Comparison of ENCODE assay signal across 8 cellular contexts in genomic region chr17:19744922-19745757, GRCh38. TPM values are rescaled to one million over a fixed set of nuclear protein-coding genes. Genes with fewer than 3 reads are reported as not detected.
DNase-seq lines count a peak whose midpoint lies in the region; ATAC-seq and TF ChIP-seq lines count a peak whose summit lies in the region.

No MANE protein-coding gene starts in this region.

- H3K9me3 ChIP-seq in colonic mucosa: no peaks in the 10 kb centered on the region

- H3K27me3 ChIP-seq in colonic mucosa: no peaks in the 10 kb centered on the region

- TF ChIP-seq CTCF in colonic mucosa (IDR thresholded peaks at IDR 0.05): peak; percentile 98

- intact Hi-C loops in colonic mucosa (cut with DNase I): loop anchor here (10.0 kb wide), 1 partner anchor 70 kb away; no protein-coding TSS in a partner anchor
- intact Hi-C loops in left colon (cut with DNase I, micrococcal nuclease): no loop called here

- peak overlapping the region; percentile 69 to 78 for H3K9ac ChIP-seq in colonic mucosa (ENCODE audit: low read depth in 2 of 2, low read length in 2 of 2)

- peak overlapping the region; percentile 75 for H3K27ac ChIP-seq in colonic mucosa

- DNase-seq in DMS 273 (lab: John Stamatoyannopoulos, UW; ENCODE audit: unreplicated experiment) (peak; percentile 89), DMS 273 treated with DMSO at 0.1 percent for 48 hours (lab: John Stamatoyannopoulos, UW) (no peak), NCI-H146 treated with DMSO at 0.1 percent for 48 hours (lab: John Stamatoyannopoulos, UW; ENCODE audit: unreplicated experiment) (peak; percentile 71), colonic mucosa (peak; percentile 97), left colon (peak; percentile 90 to 95)
- DNase-seq in activated CD4-positive, alpha-beta T cell treated with anti-CD3 and anti-CD28 coated beads for 48 hours: peak; percentile 94
- peak; percentile 63 to 73 for DNase-seq in stimulated activated CD4-positive, alpha-beta T cell treated with anti-CD3 and anti-CD28 coated beads, Interleukin-1b, Interleukin-23, amount 100 ng/mL, for 1 hour (ENCODE audit: low read depth in 2 of 2)

- peaks cover 3% of the 10 kb centered on the region for H3K4me1 ChIP-seq in colonic mucosa

- no peaks in the 10 kb centered on the region for H3K36me3 ChIP-seq in colonic mucosa

- H3K4me3 ChIP-seq in colonic mucosa: peak overlapping the region; percentile 42

- ATAC-seq in left colon (peak; percentile 82), GM21381 (IDR thresholded peaks at IDR 0.05; ENCODE audit: unreplicated experiment) (no peak)

RNA-seq across cellular contexts. Expression of gene ALDH3A1, which starts 3.0 kb away (rescaled TPM):
- total RNA-seq in colonic mucosa (1 to 10 TPM; 3.7 to 6.6 TPM), left colon (1 to 10 TPM; 2.1 to 8.4 TPM)

RNA-seq across cellular contexts. Expression of gene SLC47A2, which starts 28.8 kb away (rescaled TPM):
- under 1 TPM; 0.16 to 0.25 TPM for total RNA-seq in colonic mucosa
- under 1 TPM; 0.14 to 0.40 TPM for total RNA-seq in left colon
